24 cellular contexts compared by ENCODE assay signal in genomic region chr11:87361891-87362290, GRCh38.
"Had no signal": no experiment of that assay in that cellular context is flagged by ENCODE, and none has a peak within 500 bp of the region (broad histone marks: within the 10 kb centered on the region; RNA-seq: fewer than 3 reads in every experiment).

No MANE protein-coding gene starts in this region.

- H3K27ac ChIP-seq: left lung, lower lobe of right lung, ovary, prostate gland, spleen, transverse colon, upper lobe of left lung, vagina had no signal

- H3K36me3 ChIP-seq: left lung, lower lobe of right lung, ovary, prostate gland, spleen, transverse colon, upper lobe of left lung, vagina had no signal

- DNase-seq: hypothalamus; immature natural killer cell; kidney; left colon; left lung; lower lobe of right lung; mammary epithelial cell; mesendoderm; naive thymus-derived CD4-positive, alpha-beta T cell; ovary; posterior cingulate gyrus; retina; right cardiac atrium; small intestine; spleen; stimulated activated CD4-positive, alpha-beta T cell treated with anti-CD3 and anti-CD28 coated beads, Interleukin-4, amount 100 ng/mL, for 24 hours; stimulated activated naive CD4-positive, alpha-beta T cell; transverse colon; upper lobe of left lung had no signal

- ATAC-seq: left colon; left lung; lower lobe of right lung; naive thymus-derived CD4-positive, alpha-beta T cell; natural killer cell treated with Interleukin-12 subunit alpha and Interleukin-12 subunit beta and Interleukin-15 and Interleukin-18, amount 100 ng/mL, for 72 hours; right cardiac atrium; sciatic nerve; stimulated activated effector memory CD8-positive, alpha-beta T cell treated with anti-CD3 and anti-CD28 coated beads, Interleukin-12 subunit alpha, Interleukin-12 subunit beta, amount 100 ng/mL, for 72 hours had no signal

- H3K4me1 ChIP-seq: left lung, lower lobe of right lung, prostate gland, transverse colon, upper lobe of left lung, vagina had no signal

- H3K27me3 ChIP-seq: left lung, ovary, spleen, transverse colon, upper lobe of left lung, vagina had no signal

- H3K4me3 ChIP-seq: left lung, lower lobe of right lung, ovary, prostate gland, transverse colon, upper lobe of left lung, vagina had no signal

- H3K9me3 ChIP-seq: left lung, lower lobe of right lung, ovary, prostate gland, spleen, transverse colon, upper lobe of left lung, vagina had no signal
